ENCODE assay signal across 1 cellular context in genomic region chr10:17472481-17473227, GRCh38.
TF ChIP-seq lines count a peak whose summit lies in the region.

No MANE protein-coding gene starts in this region.

TF ChIP-seq in GM23338, 12 proteins besides CTCF, POLR2A, EP300 and RAD21 (continued from another document):
- TF ChIP-seq ZNF462 (CRISPR knock-in tag; IDR thresholded peaks at IDR 0.05), result no peak
- no peak for TF ChIP-seq POLR2AphosphoS5 (IDR thresholded peaks at IDR 0.05; ENCODE audit: low read depth)
- no peak for TF ChIP-seq JUNB (IDR thresholded peaks at IDR 0.05; ENCODE audit: unreplicated experiment)
- no peak for TF ChIP-seq EZH2 (IDR thresholded peaks at IDR 0.05; ENCODE audit: low read depth, unreplicated experiment)
TF ChIP-seq in GM23338: peak in this region for 0.
